8 cellular contexts compared by ENCODE assay signal in the genomic region with DNA sequence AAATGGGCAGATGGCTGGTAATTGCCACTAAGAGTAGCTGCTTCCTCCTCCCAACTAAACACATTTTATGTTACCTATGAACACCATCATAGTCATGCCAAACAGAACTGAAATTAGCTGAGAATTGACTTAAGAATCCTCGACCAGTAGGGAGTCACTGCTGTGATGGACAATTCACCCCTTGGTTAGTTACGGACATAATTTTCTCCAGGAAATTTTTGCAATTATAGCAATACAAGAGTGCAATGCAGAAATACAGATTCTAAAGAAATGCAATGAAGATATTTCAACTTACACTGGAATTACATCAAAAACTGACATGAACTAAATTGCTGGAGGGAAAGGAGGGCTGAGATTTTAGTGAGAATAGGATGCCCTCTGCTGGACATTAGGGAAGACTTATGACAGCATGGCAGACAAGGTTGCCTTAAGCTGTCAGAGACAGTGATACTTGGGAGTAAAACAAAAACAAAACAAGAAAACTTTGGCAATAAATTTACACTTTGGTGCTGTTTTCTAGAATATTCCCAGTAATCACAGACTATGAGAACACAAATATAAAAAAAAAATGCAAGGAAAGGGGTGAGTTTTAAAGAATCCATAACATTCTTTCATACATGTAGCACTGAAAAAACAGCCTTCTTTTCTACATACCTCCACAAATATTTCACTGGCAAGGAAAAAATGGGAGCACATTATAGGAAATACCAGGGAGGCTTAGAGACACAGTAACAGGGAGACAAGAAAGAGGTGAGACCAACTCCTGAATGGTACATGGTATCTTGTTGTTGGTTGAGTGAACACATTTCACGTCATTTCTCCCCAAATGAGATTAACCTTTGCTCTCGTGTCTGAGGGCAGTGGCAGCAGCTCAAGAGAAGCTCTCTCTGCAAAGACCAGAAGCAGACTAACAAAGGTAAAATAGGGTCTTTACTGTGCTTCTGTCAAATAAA. TPM values are rescaled to one million over a fixed set of nuclear protein-coding genes. Genes with fewer than 3 reads are reported as not detected.
DNase-seq lines count a peak whose midpoint lies in the region; ATAC-seq and TF ChIP-seq lines count a peak whose summit lies in the region.

No MANE protein-coding gene starts in this region.

- H2AFZ ChIP-seq in PC-3 (ENCODE audit: low read length), result no peak overlapping the region

- H3K4me1 ChIP-seq in PC-3 (ENCODE audit: insufficient read depth, low read length) (no peaks in the 10 kb centered on the region), left lung (no peaks in the 10 kb centered on the region)

- H3K27me3 Mint-ChIP-seq in type B pancreatic cell, result no peaks in the 10 kb centered on the region

- CTCF ChIA-PET in PC-3 (lab: Charles Lee), result interaction anchor here (0.5 to 1.8 kb wide), 6 partner anchors 13 to 191 kb away, joined by 3 to 10 read pairs (median 3); no protein-coding TSS in a partner anchor

- no peak overlapping the region for H3K4me3 Mint-ChIP-seq in type B pancreatic cell

- H3K27me3 ChIP-seq in PC-3 (ENCODE audit: low read length) (no peaks in the 10 kb centered on the region), left lung (no peaks in the 10 kb centered on the region)

- TF ChIP-seq EP300 in Ishikawa (IDR thresholded peaks at IDR 0.05; ENCODE audit: borderline replicate concordance), result no peak

- TF ChIP-seq CTCF in PC-3 (conservative IDR thresholded peaks at IDR 0.05; ENCODE audit: low read depth, low read length) (peak; percentile 93), left lung (IDR thresholded peaks at IDR 0.05) (peak; percentile 54 to 80), type B pancreatic cell (conservative IDR thresholded peaks at IDR 0.05) (peak; percentile 90)

- H3K27ac ChIP-seq in PC-3 (ENCODE audit: low read length) (no peak overlapping the region), left lung (no peak overlapping the region)

- H3K4me3 ChIP-seq in PC-3 (ENCODE audit: low read length) (no peak overlapping the region), left lung (no peak overlapping the region)

- peaks cover 13% of the 10 kb centered on the region for H3K4me1 Mint-ChIP-seq in type B pancreatic cell (ENCODE audit: unreplicated experiment)

- H3K36me3 ChIP-seq in PC-3 (ENCODE audit: low read depth, low read length) (no peaks in the 10 kb centered on the region), left lung (no peaks in the 10 kb centered on the region)

- no peaks in the 10 kb centered on the region for H4K20me1 ChIP-seq in PC-3 (ENCODE audit: low read length)

- no TSS peak for BruUV-seq in PC-3 (replicated peaks; lab: Mats Ljungman, UMichigan)

- POLR2A ChIA-PET in PC-3 (lab: Charles Lee; ENCODE audit: unreplicated experiment), result no interaction called here

- intact Hi-C loops in PC-3 (cut with micrococcal nuclease), result loop anchor here (1.0 kb wide), 5 partner anchors 64 to 323 kb away; partner anchors contain the start of gene SIK2
- intact Hi-C loops in left lung (cut with DNase I), result loop anchor here in 1 of 2 donors (5.0 to 10.0 kb wide), 2 partner anchors 57 to 175 kb away; partner anchors contain the start of gene SIK2

- H3K27ac Mint-ChIP-seq in activated naive CD4-positive, alpha-beta T cell treated with anti-CD3 and anti-CD28 coated beads, Interleukin-2, amount 50 U/mL, for 72 hours, result no peak overlapping the region
- peak overlapping the region; percentile 3 for H3K27ac Mint-ChIP-seq in type B pancreatic cell

- DNase-seq in activated naive CD4-positive, alpha-beta T cell treated with anti-CD3 and anti-CD28 coated beads, Interleukin-2, amount 50 U/mL, for 72 hours (ENCODE audit: low spot score in 2 of 2), result no peak
- DNase-seq in activated naive CD4-positive, alpha-beta T cell treated with anti-CD3 and anti-CD28 coated beads, Interleukin-2, amount 50 U/mL, for 16 hours, result no peak
- peak; percentile 81 for DNase-seq in PC-3
- DNase-seq in cerebellum (ENCODE audit: low spot score), result peak; percentile 76
- no peak for DNase-seq in left lung
- no peak for DNase-seq in type B pancreatic cell (ENCODE audit: extremely low spot score, unreplicated experiment)

- ATAC-seq in activated naive CD4-positive, alpha-beta T cell treated with anti-CD3 and anti-CD28 coated beads, Interleukin-2, amount 50 U/mL, for 72 hours, result peak; percentile 89 to 91
- ATAC-seq in GM21576 (IDR thresholded peaks at IDR 0.05; ENCODE audit: unreplicated experiment) (peak; percentile 48), PC-3 (peak; percentile 98), left lung (peak; percentile 94)

- H3F3A ChIP-seq in PC-3 (ENCODE audit: low read length, unreplicated experiment), result no peaks in the 10 kb centered on the region

- TF ChIP-seq RAD21 in Ishikawa (IDR thresholded peaks at IDR 0.05; ENCODE audit: low read depth), result peak; percentile 86

- no peak overlapping the region for H3K9ac ChIP-seq in PC-3 (ENCODE audit: low read length)

- H3K9me3 ChIP-seq in PC-3 (ENCODE audit: low read length) (no peaks in the 10 kb centered on the region), left lung (no peaks in the 10 kb centered on the region)

- no peaks in the 10 kb centered on the region for H3K79me2 ChIP-seq in PC-3 (ENCODE audit: low read length)

- H3K9me2 ChIP-seq in PC-3 (replicated peaks; ENCODE audit: low read length), result no peaks in the 10 kb centered on the region

- H3K36me3 Mint-ChIP-seq in activated naive CD4-positive, alpha-beta T cell treated with anti-CD3 and anti-CD28 coated beads, Interleukin-2, amount 50 U/mL, for 72 hours, result no peaks in the 10 kb centered on the region
- H3K36me3 Mint-ChIP-seq in type B pancreatic cell, result no peaks in the 10 kb centered on the region

- no peaks in the 10 kb centered on the region for H3K9me3 Mint-ChIP-seq in activated naive CD4-positive, alpha-beta T cell treated with anti-CD3 and anti-CD28 coated beads, Interleukin-2, amount 50 U/mL, for 72 hours
- H3K9me3 Mint-ChIP-seq in type B pancreatic cell, result no peaks in the 10 kb centered on the region

- no peak overlapping the region for H3K4me2 ChIP-seq in PC-3 (ENCODE audit: low read length)

TF ChIP-seq in Ishikawa, 13 proteins besides CTCF, POLR2A, EP300 and RAD21:
- TF ChIP-seq, protein P1, sequence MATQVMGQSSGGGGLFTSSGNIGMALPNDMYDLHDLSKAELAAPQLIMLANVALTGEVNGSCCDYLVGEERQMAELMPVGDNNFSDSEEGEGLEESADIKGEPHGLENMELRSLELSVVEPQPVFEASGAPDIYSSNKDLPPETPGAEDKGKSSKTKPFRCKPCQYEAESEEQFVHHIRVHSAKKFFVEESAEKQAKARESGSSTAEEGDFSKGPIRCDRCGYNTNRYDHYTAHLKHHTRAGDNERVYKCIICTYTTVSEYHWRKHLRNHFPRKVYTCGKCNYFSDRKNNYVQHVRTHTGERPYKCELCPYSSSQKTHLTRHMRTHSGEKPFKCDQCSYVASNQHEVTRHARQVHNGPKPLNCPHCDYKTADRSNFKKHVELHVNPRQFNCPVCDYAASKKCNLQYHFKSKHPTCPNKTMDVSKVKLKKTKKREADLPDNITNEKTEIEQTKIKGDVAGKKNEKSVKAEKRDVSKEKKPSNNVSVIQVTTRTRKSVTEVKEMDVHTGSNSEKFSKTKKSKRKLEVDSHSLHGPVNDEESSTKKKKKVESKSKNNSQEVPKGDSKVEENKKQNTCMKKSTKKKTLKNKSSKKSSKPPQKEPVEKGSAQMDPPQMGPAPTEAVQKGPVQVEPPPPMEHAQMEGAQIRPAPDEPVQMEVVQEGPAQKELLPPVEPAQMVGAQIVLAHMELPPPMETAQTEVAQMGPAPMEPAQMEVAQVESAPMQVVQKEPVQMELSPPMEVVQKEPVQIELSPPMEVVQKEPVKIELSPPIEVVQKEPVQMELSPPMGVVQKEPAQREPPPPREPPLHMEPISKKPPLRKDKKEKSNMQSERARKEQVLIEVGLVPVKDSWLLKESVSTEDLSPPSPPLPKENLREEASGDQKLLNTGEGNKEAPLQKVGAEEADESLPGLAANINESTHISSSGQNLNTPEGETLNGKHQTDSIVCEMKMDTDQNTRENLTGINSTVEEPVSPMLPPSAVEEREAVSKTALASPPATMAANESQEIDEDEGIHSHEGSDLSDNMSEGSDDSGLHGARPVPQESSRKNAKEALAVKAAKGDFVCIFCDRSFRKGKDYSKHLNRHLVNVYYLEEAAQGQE (IDR thresholded peaks at IDR 0.05; ENCODE audit: low read depth), result no peak
- TF ChIP-seq ZBTB7A (IDR thresholded peaks at IDR 0.05; ENCODE audit: low read depth) (no peak), YY1 (IDR thresholded peaks at IDR 0.05; ENCODE audit: low read depth) (0 out of 2 replicates have a peak, but pooled peaks have one; percentile 26), NFIC (IDR thresholded peaks at IDR 0.05) (no peak)

RNA-seq across cellular contexts. Expression of gene PPP2R1B, which starts 11.2 kb away (rescaled TPM):
- total RNA-seq in activated naive CD4-positive, alpha-beta T cell treated with anti-CD3 and anti-CD28 coated beads, Interleukin-2, amount 50 U/mL, for 72 hours, result 10 to 100 TPM; 53.9 to 57.3 TPM
- 31.3 and 41.5 TPM in 2 replicates for total RNA-seq in PC-3 (2014; rRNA removed)
- total RNA-seq in cerebellum, result 19.5 TPM
- total RNA-seq in left lung, result 10 to 100 TPM; 28.1 to 28.8 TPM
- 48.1 and 52.3 TPM in 2 replicates for total RNA-seq in type B pancreatic cell (ENCODE audit: low replicate concordance)

Comparison
In these comparisons a context has a peak if more than half of its experiments do, and no peak if none do; other contexts are left out.
1. ATAC-seq: peak in every context shown above with its lines; median percentile 98 in PC-3; 94 in left lung; 90 in activated naive CD4-positive, alpha-beta T cell treated with anti-CD3 and anti-CD28 coated beads, Interleukin-2, amount 50 U/mL, for 72 hours; 48 in GM21576.
2. DNase-seq: peak in PC-3 (single experiment) and cerebellum (single experiment); none in activated naive CD4-positive, alpha-beta T cell treated with anti-CD3 and anti-CD28 coated beads, Interleukin-2, amount 50 U/mL, for 72 hours (0 of 2), activated naive CD4-positive, alpha-beta T cell treated with anti-CD3 and anti-CD28 coated beads, Interleukin-2, amount 50 U/mL, for 16 hours (single experiment), left lung (0 of 2) and type B pancreatic cell (single experiment).
3. Peak in every context shown above with its lines, with median percentiles within 50 percentile points of each other: CTCF ChIP-seq.